10 cellular contexts compared by ENCODE assay signal in genomic region chr15:55694652-55695150, GRCh38. TPM values are rescaled to one million over a fixed set of nuclear protein-coding genes. Genes with fewer than 3 reads are reported as not detected.
DNase-seq lines count a peak whose midpoint lies in the region; ATAC-seq, FAIRE-seq and TF ChIP-seq lines count a peak whose summit lies in the region.
"Had no signal": no experiment of that assay in that cellular context is flagged by ENCODE, and none has a peak within 500 bp of the region (broad histone marks: within the 10 kb centered on the region; RNA-seq: fewer than 3 reads in every experiment).

No MANE protein-coding gene starts in this region.

- no peak overlapping the region for H3K27ac Mint-ChIP-seq in stimulated activated naive CD8-positive, alpha-beta T cell treated with anti-CD3 and anti-CD28 coated beads, Interleukin-15, amount 100 ng/mL, for 72 hours

- POLR2A ChIA-PET in K562 (lab: Yijun Ruan, JAX) = no interaction called here

- H3K36me3 ChIP-seq in K562 (ENCODE audit: control insufficient read depth, insufficient read depth, low read length) = no peaks in the 10 kb centered on the region
- H3K36me3 ChIP-seq in brain microvascular endothelial cell (replicated peaks) = no peaks in the 10 kb centered on the region

- no peaks in the 10 kb centered on the region for H3K4me1 ChIP-seq in K562 (replicated peaks in 1 of 2; ENCODE audit: control insufficient read depth in 2 of 2, insufficient read depth in 2 of 2, low read length in 2 of 2)

- no peaks in the 10 kb centered on the region for H3K4me1 Mint-ChIP-seq in stimulated activated naive CD8-positive, alpha-beta T cell treated with anti-CD3 and anti-CD28 coated beads, Interleukin-15, amount 100 ng/mL, for 72 hours

- no peak overlapping the region for H3K4me2 ChIP-seq in K562 (ENCODE audit: insufficient read depth, low read length)

- ATAC-seq in GM19438 (IDR thresholded peaks at IDR 0.05; ENCODE audit: low read depth, unreplicated experiment) = peak; percentile 89
- peak; percentile 93 for ATAC-seq in HG03196 (IDR thresholded peaks at IDR 0.05; ENCODE audit: unreplicated experiment)
- ATAC-seq in K562 = no peak
- no peak for ATAC-seq in stimulated activated naive CD8-positive, alpha-beta T cell treated with anti-CD3 and anti-CD28 coated beads, Interleukin-15, amount 100 ng/mL, for 72 hours

- H3K9ac ChIP-seq in K562 (ENCODE audit: insufficient read depth in 1 of 2, low read depth in 2 of 2, low read length in 2 of 2) = no peak overlapping the region

- H3K9me3 Mint-ChIP-seq in stimulated activated naive CD8-positive, alpha-beta T cell treated with anti-CD3 and anti-CD28 coated beads, Interleukin-15, amount 100 ng/mL, for 72 hours = no peaks in the 10 kb centered on the region

- 0% methylated on average over 4 of the region's 4 CpGs for WGBS in K562 (ENCODE audit: insufficient coverage, low coverage, missing lambda C conversion rate)

- peak; percentile 11 for FAIRE-seq in K562 (lab: Jason Lieb, UNC)
- FAIRE-seq: TTC549 had no signal

- TF ChIP-seq EP300 in K562 (IDR thresholded peaks at IDR 0.05; ENCODE audit: low read length) = no peak

- intact Hi-C loops in K562 (cut with micrococcal nuclease) = no loop called here

- no peaks in the 10 kb centered on the region for H3K79me2 ChIP-seq in K562 (ENCODE audit: control insufficient read depth, insufficient read depth, low read length)

- in situ Hi-C loops in K562 (cut with MboI) = no loop called here
- in situ Hi-C loops in brain microvascular endothelial cell (cut with HindIII; ENCODE audit: low pct_ligation_motif_present, low sequenced_read_pairs) = no loop called here

- no peaks in the 10 kb centered on the region for H3K9me1 ChIP-seq in K562 (ENCODE audit: control insufficient read depth, insufficient read depth, low read length)

- no TSS peak for BruUV-seq in K562 (replicated peaks; lab: Mats Ljungman, UMichigan)

- TF ChIP-seq POLR2A in K562 (conservative IDR thresholded peaks at IDR 0.05) = no peak

- H4K20me1 ChIP-seq in K562 (replicated peaks; ENCODE audit: control insufficient read depth, insufficient read depth, low read length) = no peaks in the 10 kb centered on the region

- CTCF ChIA-PET in K562 (lab: Yijun Ruan, JAX; ENCODE audit: low intra/inter-chr PET ratio) = no interaction called here

- H3K9me3 ChIP-seq in K562 (replicated peaks; ENCODE audit: control insufficient read depth, insufficient read depth, low read depth, low read length) = no peaks in the 10 kb centered on the region

- H3K27me3 Mint-ChIP-seq in stimulated activated naive CD8-positive, alpha-beta T cell treated with anti-CD3 and anti-CD28 coated beads, Interleukin-15, amount 100 ng/mL, for 72 hours = no peaks in the 10 kb centered on the region

- TF ChIP-seq CTCF in AG09309 (IDR thresholded peaks at IDR 0.05; ENCODE audit: control insufficient read depth, insufficient read depth, low read depth, low read length, missing control alignments) (no peak), K562 (IDR thresholded peaks at IDR 0.05 in 2 of 3, conservative IDR thresholded peaks at IDR 0.05 in 1 of 3; ENCODE audit: insufficient read depth in 2 of 3, low read depth in 1 of 3, low read length in 3 of 3) (no peak), brain microvascular endothelial cell (IDR thresholded peaks at IDR 0.05; ENCODE audit: low read depth, low read length, missing control alignments) (no peak)

- no peak overlapping the region for H2AFZ ChIP-seq in K562 (ENCODE audit: low read depth, low read length)

- no peak for TF ChIP-seq RAD21 in K562 (CRISPR knock-in tag; conservative IDR thresholded peaks at IDR 0.05 in 1 of 2, IDR thresholded peaks at IDR 0.05 in 1 of 2)

- DNase-seq in AG09309 (ENCODE audit: low read depth) (peak; percentile 8), K562 (ENCODE audit: extremely low read depth in 1 of 4, low spot score in 3 of 4) (no peak), SIG-M5 (lab: John Stamatoyannopoulos, UW) (no peak), putamen (ENCODE audit: low spot score) (no peak), brain microvascular endothelial cell (no peak)
- no peak for DNase-seq in stimulated activated naive CD8-positive, alpha-beta T cell treated with anti-CD3 and anti-CD28 coated beads, Interleukin-15, amount 100 ng/mL, for 72 hours
- DNase-seq: DMS53 had no signal

- H3K4me3 Mint-ChIP-seq in stimulated activated naive CD8-positive, alpha-beta T cell treated with anti-CD3 and anti-CD28 coated beads, Interleukin-15, amount 100 ng/mL, for 72 hours = no peak overlapping the region

- H3K4me3 ChIP-seq in AG09309 (ENCODE audit: control insufficient read depth, low read depth, low read length) = no peak overlapping the region
- H3K4me3 ChIP-seq in K562 = no peak overlapping the region
- H3K4me3 ChIP-seq in brain microvascular endothelial cell (ENCODE audit: low read depth, low read length) = no peak overlapping the region

- no peak overlapping the region for H3K27ac ChIP-seq in K562 (ENCODE audit: extremely low read depth, low read depth, low read length)
- no peak overlapping the region for H3K27ac ChIP-seq in brain microvascular endothelial cell

- H3K27me3 ChIP-seq in K562 (ENCODE audit: control insufficient read depth in 2 of 2, insufficient read depth in 2 of 2, low read length in 2 of 2) (peaks cover 0 to 10% of the 10 kb centered on the region in 2 experiments; a peak in 2 of 5 replicates), brain microvascular endothelial cell (replicated peaks) (no peaks in the 10 kb centered on the region)

TF ChIP-seq in K562, 482 proteins besides CTCF, POLR2A, EP300 and RAD21:
- no peak for TF ChIP-seq THRAP3 (IDR thresholded peaks at IDR 0.05; ENCODE audit: borderline replicate concordance)
- TF ChIP-seq ZNF311 (CRISPR knock-in tag; IDR thresholded peaks at IDR 0.05) = no peak
- TF ChIP-seq ZBTB17 (CRISPR knock-in tag; IDR thresholded peaks at IDR 0.05) = no peak
- no peak for TF ChIP-seq BACH1 (tag; IDR thresholded peaks at IDR 0.05)
- no peak for TF ChIP-seq MIER1 (IDR thresholded peaks at IDR 0.05; ENCODE audit: low read depth)
- no peak for TF ChIP-seq ILF3 (IDR thresholded peaks at IDR 0.05; ENCODE audit: borderline replicate concordance)
- no peak for TF ChIP-seq ZBTB12 (CRISPR knock-in tag; IDR thresholded peaks at IDR 0.05)
- no peak for TF ChIP-seq MLX (CRISPR knock-in tag; conservative IDR thresholded peaks at IDR 0.05)
- no peak for TF ChIP-seq ELF1 (tag; IDR thresholded peaks at IDR 0.05)
- no peak for TF ChIP-seq PHTF2 (CRISPR knock-in tag; IDR thresholded peaks at IDR 0.05)
- no peak for TF ChIP-seq TEAD1 (CRISPR knock-in tag; IDR thresholded peaks at IDR 0.05)
TF ChIP-seq in K562: peak in this region for 0.

RNA-seq across cellular contexts. Expression of gene PRTG, which starts 48.3 kb away (rescaled TPM):
- total RNA-seq in K562 (2011; cell fraction: chromatin; rRNA removed; ENCODE audit: low replicate concordance) = 0.09 and 0.19 TPM in 2 replicates
- total RNA-seq in K562 (2011; cell fraction: nucleolus; rRNA removed) = under 0.01 and 0.13 TPM in 2 replicates
- total RNA-seq in K562 (2011; cell fraction: nucleoplasm; rRNA removed) = 0.08 and 0.51 TPM in 2 replicates
- 0.05 and 0.08 TPM in 2 replicates for total RNA-seq in K562 (2014; rRNA removed)
- 0.03 and 0.07 TPM in 2 replicates for total RNA-seq in K562 (2014; rRNA removed; fragmentation: Illumina TruSeq; extraction: Trizol)
- under 0.01 TPM in 2 replicates for total RNA-seq in K562 (2015; rRNA removed; fragmentation: Illumina TruSeq; extraction: Trizol)
- total RNA-seq in K562 (2021) = 0.09 and 0.18 TPM in 2 replicates
- 0.09 and 0.14 TPM in 2 replicates for polyA plus RNA-seq in K562 (2011; rRNA removed)
- polyA plus RNA-seq in K562 (2011; cell fraction: cytosol; rRNA removed) = 0.03 and 0.04 TPM in 2 replicates
- 0.07 and 0.10 TPM in 2 replicates for polyA plus RNA-seq in K562 (2011; cell fraction: nucleus; rRNA removed)
- polyA plus RNA-seq in K562 (2012) = 0.01 and 0.06 TPM in 2 replicates
- 0.03 and 0.07 TPM in 2 replicates for polyA plus RNA-seq in K562 (2014; fragmentation: Illumina TruSeq; extraction: Trizol)
- under 1 TPM in 1 of 2 experiments, not detected in 1; 0.03 TPM for polyA plus RNA-seq in K562 (2014; fragmentation: Nextera tagmentation; extraction: Ambion mirVana)
- polyA plus RNA-seq in K562 (2014; rRNA removed) = 0.01 TPM in 2 replicates
- 0.11 and 0.12 TPM in 2 replicates for polyA minus RNA-seq in K562 (2011; rRNA and poly(A)+ RNA removed)
- not detected in 2 replicates for polyA minus RNA-seq in K562 (2011; cell fraction: cytosol; rRNA and poly(A)+ RNA removed)
- polyA minus RNA-seq in K562 (2011; cell fraction: nucleus; rRNA and poly(A)+ RNA removed) = under 0.01 TPM in 1 of 2 replicates, not detected in the other

Comparison
In these comparisons a context has a peak if more than half of its experiments do, and no peak if none do; other contexts are left out.
1. ATAC-seq: peak in GM19438 (single experiment) and HG03196 (single experiment); none in K562 (single experiment) and stimulated activated naive CD8-positive, alpha-beta T cell treated with anti-CD3 and anti-CD28 coated beads, Interleukin-15, amount 100 ng/mL, for 72 hours (single experiment).